In genomic region chr14:68526420-68527105, GRCh38 we compare ENCODE assay signal across 12 cellular contexts.
DNase-seq lines count a peak whose midpoint lies in the region; ATAC-seq, FAIRE-seq and TF ChIP-seq lines count a peak whose summit lies in the region.
"Had no signal": no experiment of that assay in that cellular context is flagged by ENCODE, and none has a peak within 500 bp of the region (broad histone marks: within the 10 kb centered on the region; RNA-seq: fewer than 3 reads in every experiment).

No MANE protein-coding gene starts in this region.

- intact Hi-C loops in left colon (cut with DNase I, micrococcal nuclease), result no loop called here

- in situ Hi-C loops in Caki2 (cut with HindIII; ENCODE audit: low pct_unique_long_range_greater_than_20kb, low sequenced_read_pairs), result no loop called here

- H3K27me3 Mint-ChIP-seq in activated naive CD8-positive, alpha-beta T cell treated with anti-CD3 and anti-CD28 coated beads for 36 hours, result no peaks in the 10 kb centered on the region

- peak; percentile 52 for DNase-seq in Caki2 (ENCODE audit: low read depth)
- peak; percentile 92 for DNase-seq in bronchial epithelial cell (ENCODE audit: low read depth)
- peak in 1 of 2 donors; percentile 62 for DNase-seq in left colon
- DNase-seq in renal cortical epithelial cell (ENCODE audit: low read depth), result peak; percentile 80
- no peak for DNase-seq in activated naive CD8-positive, alpha-beta T cell treated with anti-CD3 and anti-CD28 coated beads for 36 hours
- DNase-seq in NCI-H2081 treated with DMSO at 0.1 percent for 48 hours (lab: John Stamatoyannopoulos, UW), result no peak
- DNase-seq in activated CD4-positive, alpha-beta T cell treated with anti-CD3 and anti-CD28 coated beads for 4 hours, result no peak
- DNase-seq in AG08396 (ENCODE audit: low spot score), result no peak
- DNase-seq: activated naive CD4-positive, alpha-beta T cell treated with anti-CD3 and anti-CD28 coated beads for 36 hours had no signal

- peaks cover 3% of the 10 kb centered on the region for H3K4me1 Mint-ChIP-seq in activated naive CD8-positive, alpha-beta T cell treated with anti-CD3 and anti-CD28 coated beads for 36 hours

- no peaks in the 10 kb centered on the region for H3K27me3 ChIP-seq in bronchial epithelial cell (ENCODE audit: control insufficient read depth, insufficient read depth, low read length)
- H3K27me3 ChIP-seq: Peyer's patch had no signal

- FAIRE-seq in bronchial epithelial cell (lab: Jason Lieb, UNC), result no peak
- FAIRE-seq: endometrium, keratinocyte had no signal

- H3K36me3 ChIP-seq in bronchial epithelial cell (ENCODE audit: control insufficient read depth, insufficient read depth, low read length), result no peaks in the 10 kb centered on the region
- H3K36me3 ChIP-seq: Peyer's patch had no signal

- H3K27ac Mint-ChIP-seq in activated naive CD8-positive, alpha-beta T cell treated with anti-CD3 and anti-CD28 coated beads for 36 hours, result no peak overlapping the region
- H3K27ac Mint-ChIP-seq: activated naive CD4-positive, alpha-beta T cell treated with anti-CD3 and anti-CD28 coated beads for 36 hours had no signal

- no peak overlapping the region for H3K4me3 ChIP-seq in bronchial epithelial cell (ENCODE audit: low read depth, low read length)
- H3K4me3 ChIP-seq: Peyer's patch had no signal

- H3K9me3 Mint-ChIP-seq in activated naive CD8-positive, alpha-beta T cell treated with anti-CD3 and anti-CD28 coated beads for 36 hours, result peaks cover 14% of the 10 kb centered on the region

- peaks cover 6% of the 10 kb centered on the region for H3K36me3 Mint-ChIP-seq in activated naive CD8-positive, alpha-beta T cell treated with anti-CD3 and anti-CD28 coated beads for 36 hours

- peak; percentile 74 for ATAC-seq in left colon

- H3K4me3 Mint-ChIP-seq in activated naive CD8-positive, alpha-beta T cell treated with anti-CD3 and anti-CD28 coated beads for 36 hours, result no peak overlapping the region
- H3K4me3 Mint-ChIP-seq: activated naive CD4-positive, alpha-beta T cell treated with anti-CD3 and anti-CD28 coated beads for 36 hours had no signal

- no peak for TF ChIP-seq CTCF in bronchial epithelial cell (IDR thresholded peaks at IDR 0.05; ENCODE audit: insufficient read depth, low read length, severe bottlenecking)

Comparison
In these comparisons a context has a peak if more than half of its experiments do, and no peak if none do; other contexts are left out.
1. DNase-seq: peak in Caki2 (single experiment), bronchial epithelial cell (single experiment) and renal cortical epithelial cell (single experiment); none in activated naive CD8-positive, alpha-beta T cell treated with anti-CD3 and anti-CD28 coated beads for 36 hours (single experiment), NCI-H2081 treated with DMSO at 0.1 percent for 48 hours (single experiment), activated CD4-positive, alpha-beta T cell treated with anti-CD3 and anti-CD28 coated beads for 4 hours (0 of 2) and AG08396 (single experiment).